ENCODE assay signal across 8 cellular contexts in genomic region chr19:1324792-1325567, GRCh38. TPM values are rescaled to one million over a fixed set of nuclear protein-coding genes. Genes with fewer than 3 reads are reported as not detected.
DNase-seq lines count a peak whose midpoint lies in the region; ATAC-seq, FAIRE-seq and TF ChIP-seq lines count a peak whose summit lies in the region.

No MANE protein-coding gene starts in this region.

- H3K27me3 Mint-ChIP-seq in T-helper 17 cell: peaks cover 26% of the 10 kb centered on the region
- peaks cover 32 to 52% of the 10 kb centered on the region in 2 donors for H3K27me3 Mint-ChIP-seq in stimulated activated naive B cell treated with anti-CD40 and anti-IgM and Interleukin-4, amounts not matched to agents 10 μg/mL and 1 μg/mL and 100 μg/mL, for 72 hours

- no peak for FAIRE-seq in A549 (lab: Jason Lieb, UNC)

- no peak for TF ChIP-seq EP300 in A549 (IDR thresholded peaks at IDR 0.05)

- in situ Hi-C loops in HAP-1 (cut with MboI; ENCODE audit: low sequenced_read_pairs): no loop called here

- POLR2A ChIA-PET in A549 (lab: Yijun Ruan, JAX): interaction anchor here (0.6 kb wide), 1 partner anchor 9 kb away, joined by 3 read pairs; no protein-coding TSS in a partner anchor

- H3K9me3 ChIP-seq in A549 (no peaks in the 10 kb centered on the region), HAP-1 (no peaks in the 10 kb centered on the region), T-helper 17 cell (ENCODE audit: control insufficient read depth, low read length, poor library complexity, severe bottlenecking) (no peaks in the 10 kb centered on the region), lower lobe of right lung (no peaks in the 10 kb centered on the region)

- ATAC-seq in A549 (peak; percentile 79 to 89), T-helper 17 cell (peak; percentile 14), lower lobe of right lung (peak; percentile 62 to 67), HG02763 (IDR thresholded peaks at IDR 0.05; ENCODE audit: unreplicated experiment) (no peak)
- ATAC-seq in stimulated activated naive B cell treated with anti-CD40 and anti-IgM and Interleukin-4, amounts not matched to agents 10 μg/mL and 1 μg/mL and 100 μg/mL, for 72 hours (replicated peaks): peak; percentile 86 to 87

- H3K9me3 Mint-ChIP-seq in stimulated activated naive B cell treated with anti-CD40 and anti-IgM and Interleukin-4, amounts not matched to agents 10 μg/mL and 1 μg/mL and 100 μg/mL, for 72 hours: no peaks in the 10 kb centered on the region

- no peak overlapping the region for H3K27ac Mint-ChIP-seq in T-helper 17 cell
- peak overlapping the region; percentile 75 for H3K27ac Mint-ChIP-seq in stimulated activated naive B cell treated with anti-CD40 and anti-IgM and Interleukin-4, amounts not matched to agents 10 μg/mL and 1 μg/mL and 100 μg/mL, for 72 hours

- no peaks in the 10 kb centered on the region for H3K27me3 ChIP-seq in HAP-1 (ENCODE audit: low read depth)
- H3K27me3 ChIP-seq in lower lobe of right lung (ENCODE audit: low read depth): peaks cover 43% of the 10 kb centered on the region

- peak overlapping the region; percentile 40 for H3K4me3 ChIP-seq in A549
- H3K4me3 ChIP-seq in HAP-1: peak overlapping the region; percentile 19
- H3K4me3 ChIP-seq in lower lobe of right lung: peak overlapping the region; percentile 39

- TF ChIP-seq CTCF in A549 (IDR thresholded peaks at IDR 0.05) (no peak), lower lobe of right lung (IDR thresholded peaks at IDR 0.05) (no peak)

- DNase-seq in A549 (ENCODE audit: low read depth in 1 of 2, low spot score in 1 of 2): peak; percentile 58 to 78
- peak; percentile 69 to 83 for DNase-seq in HAP-1 (ENCODE audit: low spot score in 2 of 2)
- no peak for DNase-seq in T-helper 17 cell
- peak; percentile 7 to 64 for DNase-seq in dermis microvascular lymphatic vessel endothelial cell (ENCODE audit: low read depth in 2 of 2)
- peak; percentile 56 for DNase-seq in lower lobe of right lung
- peak; percentile 42 for DNase-seq in stimulated activated naive B cell treated with anti-CD40 and anti-IgM and Interleukin-4, amounts not matched to agents 10 μg/mL and 1 μg/mL and 100 μg/mL, for 72 hours
- DNase-seq in NCI-H2107 (lab: John Stamatoyannopoulos, UW): no peak

- H3K4me1 Mint-ChIP-seq in T-helper 17 cell: peaks cover 10% of the 10 kb centered on the region
- H3K4me1 Mint-ChIP-seq in stimulated activated naive B cell treated with anti-CD40 and anti-IgM and Interleukin-4, amounts not matched to agents 10 μg/mL and 1 μg/mL and 100 μg/mL, for 72 hours: peaks cover 4 to 14% of the 10 kb centered on the region in 2 donors

- TF ChIP-seq RAD21 in A549 (conservative IDR thresholded peaks at IDR 0.05 in 1 of 2, IDR thresholded peaks at IDR 0.05 in 1 of 2): no peak

- no peak overlapping the region for H3K4me3 Mint-ChIP-seq in T-helper 17 cell
- H3K4me3 Mint-ChIP-seq in stimulated activated naive B cell treated with anti-CD40 and anti-IgM and Interleukin-4, amounts not matched to agents 10 μg/mL and 1 μg/mL and 100 μg/mL, for 72 hours: peak overlapping the region; percentile 72 to 83

- WGBS in A549 (ENCODE audit: missing lambda C conversion rate): 13% methylated on average over 15 of the region's 66 CpGs

- H3K4me2 ChIP-seq in A549: peak overlapping the region; percentile 87

- H3K36me3 ChIP-seq in HAP-1 (replicated peaks): no peaks in the 10 kb centered on the region
- H3K36me3 ChIP-seq in lower lobe of right lung: no peaks in the 10 kb centered on the region

- H3K4me1 ChIP-seq in A549 (peaks cover 19% of the 10 kb centered on the region), HAP-1 (peaks cover 10% of the 10 kb centered on the region), lower lobe of right lung (peaks cover 13% of the 10 kb centered on the region)

- intact Hi-C loops in lower lobe of right lung (cut with DNase I): no loop called here

- CTCF ChIA-PET in A549 (lab: Yijun Ruan, JAX): interaction anchor here (0.9 to 1.9 kb wide), 2 partner anchors 10 to 76 kb away, joined by 4 to 16 read pairs; no protein-coding TSS in a partner anchor

- H3K27ac ChIP-seq in A549: peak overlapping the region; percentile 78 to 99
- no peak overlapping the region for H3K27ac ChIP-seq in lower lobe of right lung

- H3K36me3 Mint-ChIP-seq in T-helper 17 cell (ENCODE audit: low read depth): peaks cover 9% of the 10 kb centered on the region
- H3K36me3 Mint-ChIP-seq in stimulated activated naive B cell treated with anti-CD40 and anti-IgM and Interleukin-4, amounts not matched to agents 10 μg/mL and 1 μg/mL and 100 μg/mL, for 72 hours: peaks cover 0 to 1% of the 10 kb centered on the region in 2 donors

- no peak for TF ChIP-seq POLR2A in A549 (IDR thresholded peaks at IDR 0.05; ENCODE audit: low read length)

TF ChIP-seq in A549, 52 proteins besides CTCF, POLR2A, EP300 and RAD21 (continues in another document):
- TF ChIP-seq BCL3 (IDR thresholded peaks at IDR 0.05) (no peak), CHD4 (IDR thresholded peaks at IDR 0.05; ENCODE audit: borderline replicate concordance) (no peak), ESRRA (IDR thresholded peaks at IDR 0.05; ENCODE audit: borderline replicate concordance, low read length) (no peak), POLR2AphosphoS2 (conservative IDR thresholded peaks at IDR 0.05; ENCODE audit: low read length) (no peak), SMC3 (IDR thresholded peaks at IDR 0.05) (no peak), MAX (IDR thresholded peaks at IDR 0.05) (peak; percentile 80), FOSL2 (IDR thresholded peaks at IDR 0.05) (no peak), FOSL2 (CRISPR knock-in tag; IDR thresholded peaks at IDR 0.05) (peak; percentile 65), NFE2L2 (conservative IDR thresholded peaks at IDR 0.05; ENCODE audit: low read length) (no peak), EHMT2 (IDR thresholded peaks at IDR 0.05; ENCODE audit: low read depth) (no peak), JUN (IDR thresholded peaks at IDR 0.05) (0 out of 5 replicates have a peak, but pooled peaks of 1 of the 2 experiments have one; percentile 16)
- TF ChIP-seq, protein P1, sequence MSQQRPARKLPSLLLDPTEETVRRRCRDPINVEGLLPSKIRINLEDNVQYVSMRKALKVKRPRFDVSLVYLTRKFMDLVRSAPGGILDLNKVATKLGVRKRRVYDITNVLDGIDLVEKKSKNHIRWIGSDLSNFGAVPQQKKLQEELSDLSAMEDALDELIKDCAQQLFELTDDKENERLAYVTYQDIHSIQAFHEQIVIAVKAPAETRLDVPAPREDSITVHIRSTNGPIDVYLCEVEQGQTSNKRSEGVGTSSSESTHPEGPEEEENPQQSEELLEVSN (IDR thresholded peaks at IDR 0.05; ENCODE audit: borderline replicate concordance, low read depth): peak; percentile 81
- TF ChIP-seq, protein P2, sequence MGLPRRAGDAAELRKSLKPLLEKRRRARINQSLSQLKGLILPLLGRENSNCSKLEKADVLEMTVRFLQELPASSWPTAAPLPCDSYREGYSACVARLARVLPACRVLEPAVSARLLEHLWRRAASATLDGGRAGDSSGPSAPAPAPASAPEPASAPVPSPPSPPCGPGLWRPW (IDR thresholded peaks at IDR 0.05): no peak

RNA-seq across cellular contexts. Expression of gene EFNA2, which starts 39.3 kb away (rescaled TPM):
- 0.16 and 0.24 TPM in 2 replicates for polyA plus RNA-seq in A549 (2011; rRNA removed)
- 0.62 and 0.97 TPM in 2 replicates for polyA plus RNA-seq in A549 (2012; cell fraction: cytosol; rRNA removed)
- 1.3 and 1.5 TPM in 2 replicates for polyA plus RNA-seq in A549 (2012; cell fraction: nucleus; rRNA removed)
- 0.84 to 1.3 TPM (median 1.2 TPM) in 3 replicates for polyA plus RNA-seq in A549 (2017; fragmentation: RNase III; extraction: RNeasy Plus Mini Kit Qiagen cat#74134 plus additional on column Dnase treatment)
- polyA minus RNA-seq in A549 (2011; rRNA and poly(A)+ RNA removed): 0.29 TPM in 1 of 2 replicates, not detected in the other
- total RNA-seq in T-helper 17 cell: not detected
- total RNA-seq in dermis microvascular lymphatic vessel endothelial cell: 0.13 and 0.25 TPM in 2 replicates
- total RNA-seq in lower lobe of right lung: not detected

RNA-seq across cellular contexts. Expression of gene FAM174C, which starts 49.6 kb away (rescaled TPM):
- polyA plus RNA-seq in A549 (2011; rRNA removed) (22.7 and 24.8 TPM in 2 replicates), A549 (2017; fragmentation: RNase III; extraction: RNeasy Plus Mini Kit Qiagen cat#74134 plus additional on column Dnase treatment) (35.6 to 37.6 TPM (median 37.1 TPM) in 3 replicates)
- 96.5 and 113 TPM in 2 replicates for polyA plus RNA-seq in A549 (2012; cell fraction: cytosol; rRNA removed)
- 61.6 and 78.1 TPM in 2 replicates for polyA plus RNA-seq in A549 (2012; cell fraction: nucleus; rRNA removed)
- polyA minus RNA-seq in A549 (2011; rRNA and poly(A)+ RNA removed): 5.3 and 6.7 TPM in 2 replicates
- total RNA-seq in T-helper 17 cell (10 to 100 TPM; 40.6 to 43.6 TPM), dermis microvascular lymphatic vessel endothelial cell (16.4 and 19.7 TPM in 2 replicates), lower lobe of right lung (43.5 TPM)

RNA-seq across cellular contexts. Expression of gene CIRBP, which starts 55.8 kb away (rescaled TPM):
- polyA plus RNA-seq in A549 (2011; rRNA removed) (92.4 and 151 TPM in 2 replicates), A549 (2017; fragmentation: RNase III; extraction: RNeasy Plus Mini Kit Qiagen cat#74134 plus additional on column Dnase treatment) (178 to 201 TPM (median 189 TPM) in 3 replicates)
- polyA plus RNA-seq in A549 (2012; cell fraction: cytosol; rRNA removed): 111 and 147 TPM in 2 replicates
- polyA plus RNA-seq in A549 (2012; cell fraction: nucleus; rRNA removed): 246 and 410 TPM in 2 replicates
- 38.3 and 44.0 TPM in 2 replicates for polyA minus RNA-seq in A549 (2011; rRNA and poly(A)+ RNA removed)
- total RNA-seq in T-helper 17 cell (100 to 1,000 TPM; 460 to 474 TPM), dermis microvascular lymphatic vessel endothelial cell (118 and 189 TPM in 2 replicates), lower lobe of right lung (352 TPM)

RNA-seq across cellular contexts. Expression of gene NDUFS7, which starts 58.7 kb away (rescaled TPM):
- polyA plus RNA-seq in A549 (2011; rRNA removed): 18.6 and 19.3 TPM in 2 replicates
- polyA plus RNA-seq in A549 (2012; cell fraction: cytosol; rRNA removed): 129 and 157 TPM in 2 replicates
- 103 and 186 TPM in 2 replicates for polyA plus RNA-seq in A549 (2012; cell fraction: nucleus; rRNA removed)
- polyA plus RNA-seq in A549 (2017; fragmentation: RNase III; extraction: RNeasy Plus Mini Kit Qiagen cat#74134 plus additional on column Dnase treatment): 68.4 to 72.8 TPM (median 68.9 TPM) in 3 replicates
- polyA minus RNA-seq in A549 (2011; rRNA and poly(A)+ RNA removed): 8.1 and 19.8 TPM in 2 replicates
- total RNA-seq in T-helper 17 cell: 10 to 100 TPM; 50.9 to 54.7 TPM
- total RNA-seq in dermis microvascular lymphatic vessel endothelial cell: 67.7 and 92.3 TPM in 2 replicates
- 76.7 TPM for total RNA-seq in lower lobe of right lung

Comparison
In these comparisons a context has a peak if more than half of its experiments do, and no peak if none do; other contexts are left out.
1. DNase-seq: peak in A549 (2 of 2), HAP-1 (2 of 2), dermis microvascular lymphatic vessel endothelial cell (2 of 2), lower lobe of right lung (single experiment) and stimulated activated naive B cell treated with anti-CD40 and anti-IgM and Interleukin-4, amounts not matched to agents 10 μg/mL and 1 μg/mL and 100 μg/mL, for 72 hours (single experiment); none in T-helper 17 cell (0 of 3) and NCI-H2107 (single experiment).
2. Peak in every context shown above with its lines, with median percentiles within 50 percentile points of each other: H3K4me3 ChIP-seq.